ENCODE assay signal across 15 cellular contexts in genomic region chr9:83330207-83331196, GRCh38.
DNase-seq lines count a peak whose midpoint lies in the region; ATAC-seq and TF ChIP-seq lines count a peak whose summit lies in the region.
"Had no signal": no experiment of that assay in that cellular context is flagged by ENCODE, and none has a peak within 500 bp of the region (broad histone marks: within the 10 kb centered on the region; RNA-seq: fewer than 3 reads in every experiment).

No MANE protein-coding gene starts in this region.

- no peak overlapping the region for H2AFZ ChIP-seq in Loucy (ENCODE audit: low read length)

- H3K36me3 ChIP-seq in cardiac muscle cell = no peaks in the 10 kb centered on the region
- no peaks in the 10 kb centered on the region for H3K36me3 ChIP-seq in Loucy (ENCODE audit: insufficient read depth, low read length)
- no peaks in the 10 kb centered on the region for H3K36me3 ChIP-seq in brain microvascular endothelial cell (replicated peaks)
- peaks cover 0 to 4% (median 0%) of the 10 kb centered on the region in 9 donors for H3K36me3 ChIP-seq in heart left ventricle
- H3K36me3 ChIP-seq: BLaER1 treated with 17β-estradiol and CSF1 and Interleukin-3, amounts not matched to agents 10 nM and 100 nM; SJCRH30 had no signal

- H3K4me3 ChIP-seq in cardiac muscle cell = no peak overlapping the region
- no peak overlapping the region for H3K4me3 ChIP-seq in Loucy (ENCODE audit: low read length, poor library complexity, severe bottlenecking)
- H3K4me3 ChIP-seq in brain microvascular endothelial cell (ENCODE audit: low read depth, low read length) = no peak overlapping the region
- no peak overlapping the region for H3K4me3 ChIP-seq in heart left ventricle
- H3K4me3 ChIP-seq: BLaER1 treated with 17β-estradiol and CSF1 and Interleukin-3, amounts not matched to agents 10 nM and 100 nM; SJCRH30 had no signal

- in situ Hi-C loops in brain microvascular endothelial cell (cut with HindIII; ENCODE audit: low pct_ligation_motif_present, low sequenced_read_pairs) = no loop called here

- H3K9me3 ChIP-seq in cardiac muscle cell (ENCODE audit: low read depth) (no peaks in the 10 kb centered on the region), Loucy (ENCODE audit: insufficient read depth, low read depth, low read length) (no peaks in the 10 kb centered on the region), heart left ventricle (peaks cover 0 to 4% (median 0%) of the 10 kb centered on the region in 12 donors)
- H3K9me3 ChIP-seq: BLaER1 treated with 17β-estradiol and CSF1 and Interleukin-3, amounts not matched to agents 10 nM and 100 nM had no signal

- H3K4me1 ChIP-seq in cardiac muscle cell (ENCODE audit: low read depth) (no peaks in the 10 kb centered on the region), Loucy (ENCODE audit: insufficient read depth, low read length, poor library complexity, severe bottlenecking) (peaks cover 12% of the 10 kb centered on the region), heart left ventricle (peaks cover 0 to 26% (median 3%) of the 10 kb centered on the region in 12 donors)
- H3K4me1 ChIP-seq: BLaER1 treated with 17β-estradiol and CSF1 and Interleukin-3, amounts not matched to agents 10 nM and 100 nM had no signal

- H4K20me1 ChIP-seq in Loucy (ENCODE audit: insufficient read depth, low read length, poor library complexity, severe bottlenecking) = no peaks in the 10 kb centered on the region
- H4K20me1 ChIP-seq: BLaER1 treated with 17β-estradiol and CSF1 and Interleukin-3, amounts not matched to agents 10 nM and 100 nM had no signal

- TF ChIP-seq POLR2A in heart left ventricle (IDR thresholded peaks at IDR 0.05) = no peak

- H3K27me3 ChIP-seq in cardiac muscle cell (no peaks in the 10 kb centered on the region), Loucy (ENCODE audit: insufficient read depth, low read length, poor library complexity, severe bottlenecking) (no peaks in the 10 kb centered on the region), brain microvascular endothelial cell (replicated peaks) (no peaks in the 10 kb centered on the region), heart left ventricle (no peaks in the 10 kb centered on the region)
- H3K27me3 ChIP-seq: BLaER1 treated with 17β-estradiol and CSF1 and Interleukin-3, amounts not matched to agents 10 nM and 100 nM; SJCRH30 had no signal

- H3K4me2 ChIP-seq in Loucy (ENCODE audit: low read depth, low read length, poor library complexity, severe bottlenecking) = no peak overlapping the region
- H3K4me2 ChIP-seq: BLaER1 treated with 17β-estradiol and CSF1 and Interleukin-3, amounts not matched to agents 10 nM and 100 nM had no signal

- no peak overlapping the region for H3K9ac ChIP-seq in Loucy (ENCODE audit: low read depth, low read length, poor library complexity, severe bottlenecking)
- H3K9ac ChIP-seq: BLaER1 treated with 17β-estradiol and CSF1 and Interleukin-3, amounts not matched to agents 10 nM and 100 nM had no signal

- ATAC-seq in Right ventricle myocardium inferior (no peak), heart left ventricle (no peak), GM21786 (IDR thresholded peaks at IDR 0.05; ENCODE audit: unreplicated experiment) (no peak)
- ATAC-seq: stimulated activated naive CD8-positive, alpha-beta T cell treated with anti-CD3 and anti-CD28 coated beads, Interleukin-15, Interleukin-2, amounts not matched to agents 100 U/mL and 50 U/mL, for 24 hours; WTC11 had no signal

- no peak overlapping the region for H3K27ac ChIP-seq in cardiac muscle cell
- H3K27ac ChIP-seq in brain microvascular endothelial cell = no peak overlapping the region
- H3K27ac ChIP-seq in heart left ventricle = no peak overlapping the region
- H3K27ac ChIP-seq: BLaER1 treated with 17β-estradiol and CSF1 and Interleukin-3, amounts not matched to agents 10 nM and 100 nM; SJCRH30 had no signal

- intact Hi-C loops in Right ventricle myocardium inferior (cut with DNase I) (no loop called here), heart left ventricle (cut with DNase I) (loop anchor here (5.0 to 10.0 kb wide), 7 partner anchors 113 to 317 kb away; no protein-coding TSS in a partner anchor)

- WGBS in heart left ventricle, 4 donors = 95 to 99% (median 97%) methylated on average over 8 of the region's 8 CpGs

- no peaks in the 10 kb centered on the region for H3F3A ChIP-seq in Loucy (ENCODE audit: low read depth)

- TF ChIP-seq CTCF in cardiac muscle cell (IDR thresholded peaks at IDR 0.05; ENCODE audit: low read depth, low read length) (peak; percentile 12), Loucy (conservative IDR thresholded peaks at IDR 0.05; ENCODE audit: low read length) (peak; percentile 44), brain microvascular endothelial cell (IDR thresholded peaks at IDR 0.05; ENCODE audit: low read depth, low read length, missing control alignments) (peak; percentile 39), heart left ventricle (IDR thresholded peaks at IDR 0.05) (no peak)

- no peak for DNase-seq in cardiac muscle cell (ENCODE audit: low read depth in 1 of 2, low spot score in 1 of 2)
- no peak for DNase-seq in Right ventricle myocardium inferior (ENCODE audit: missing footprints)
- DNase-seq in brain microvascular endothelial cell = no peak
- no peak for DNase-seq in ecto neural progenitor cell (ENCODE audit: low spot score)
- no peak for DNase-seq in heart left ventricle
- DNase-seq in H4 (ENCODE audit: low spot score) = no peak
- DNase-seq: kidney; MV-4-11; NCI-H510A; stimulated activated naive CD8-positive, alpha-beta T cell treated with anti-CD3 and anti-CD28 coated beads, Interleukin-15, Interleukin-2, amounts not matched to agents 100 U/mL and 50 U/mL, for 24 hours had no signal

- no peaks in the 10 kb centered on the region for H3K79me2 ChIP-seq in Loucy (ENCODE audit: insufficient read depth, low read length)

- H3K9me2 ChIP-seq in Loucy (replicated peaks; ENCODE audit: low read depth, low read length) = no peaks in the 10 kb centered on the region

Comparison
In these comparisons a context has a peak if more than half of its experiments do, and no peak if none do; other contexts are left out.
1. CTCF ChIP-seq: peak in cardiac muscle cell (single experiment), Loucy (single experiment) and brain microvascular endothelial cell (single experiment); none in heart left ventricle (0 of 12).